14 cellular contexts compared by ENCODE assay signal in genomic region chr2:176067587-176068002, GRCh38. TPM values are rescaled to one million over a fixed set of nuclear protein-coding genes. Genes with fewer than 3 reads are reported as not detected.
DNase-seq lines count a peak whose midpoint lies in the region; ATAC-seq, FAIRE-seq and TF ChIP-seq lines count a peak whose summit lies in the region.
"Had no signal": no experiment of that assay in that cellular context is flagged by ENCODE, and none has a peak within 500 bp of the region (broad histone marks: within the 10 kb centered on the region; RNA-seq: fewer than 3 reads in every experiment).

No MANE protein-coding gene starts in this region.

- TF ChIP-seq CTCF in GM23338 (conservative IDR thresholded peaks at IDR 0.05; ENCODE audit: low read depth in 2 of 2) (no peak), HepG2 (CRISPR knock-in tag; IDR thresholded peaks at IDR 0.05) (no peak)

- H3K4me1 ChIP-seq in GM23338 (ENCODE audit: insufficient read depth), result peaks cover 24% of the 10 kb centered on the region
- H3K4me1 ChIP-seq in HepG2 (ENCODE audit: insufficient read depth, low read length), result no peaks in the 10 kb centered on the region
- H3K4me1 ChIP-seq: HAP-1 had no signal

- no peak for TF ChIP-seq POLR2A in HepG2 (IDR thresholded peaks at IDR 0.05; ENCODE audit: insufficient read depth in 1 of 2, low read depth in 2 of 2, low read length in 2 of 2)

- no peaks in the 10 kb centered on the region for H3K9me3 ChIP-seq in HepG2 (ENCODE audit: low read length)
- H3K9me3 ChIP-seq: HAP-1 had no signal

- H3K36me3 ChIP-seq in GM23338 (ENCODE audit: insufficient read depth), result no peaks in the 10 kb centered on the region; the same call in 1 of the 2 replicates
- no peaks in the 10 kb centered on the region for H3K36me3 ChIP-seq in HepG2 (replicated peaks in 1 of 2; ENCODE audit: control insufficient read depth in 1 of 2, insufficient read depth in 2 of 2, low read length in 2 of 2)
- H3K36me3 ChIP-seq: HAP-1 had no signal

- H3K79me2 ChIP-seq in GM23338 (replicated peaks; ENCODE audit: insufficient read depth) (no peaks in the 10 kb centered on the region), HepG2 (ENCODE audit: insufficient read depth, low read length) (no peaks in the 10 kb centered on the region)

- H4K20me1 ChIP-seq in GM23338 (replicated peaks; ENCODE audit: insufficient read depth), result peaks cover 12% of the 10 kb centered on the region
- H4K20me1 ChIP-seq in HepG2 (ENCODE audit: insufficient read depth, low read length), result no peaks in the 10 kb centered on the region

- POLR2A ChIA-PET in HepG2 (lab: Yijun Ruan, JAX), result no interaction called here

- WGBS in HepG2 (ENCODE audit: low lambda C conversion rate), result 43% methylated on average over 18 of the region's 27 CpGs

- no peaks in the 10 kb centered on the region for H3K9me3 Mint-ChIP-seq in GM23338

- H3K27ac ChIP-seq in GM23338 (ENCODE audit: low read depth), result no peak overlapping the region
- no peak overlapping the region for H3K27ac ChIP-seq in HepG2 (ENCODE audit: extremely low read length, insufficient read depth, low read length)
- H3K27ac ChIP-seq: KMS-11 had no signal

- H3K27me3 ChIP-seq in GM23338 (ENCODE audit: insufficient read depth) (peaks cover 100% of the 10 kb centered on the region), HepG2 (ENCODE audit: control insufficient read depth in 1 of 2, insufficient read depth in 2 of 2, low read length in 2 of 2) (peaks cover 17 to 66% of the 10 kb centered on the region in 2 experiments)

- FAIRE-seq in HepG2 (lab: Jason Lieb, UNC), result no peak

- TF ChIP-seq EP300 in HepG2 (IDR thresholded peaks at IDR 0.05; ENCODE audit: low read depth in 2 of 2, low read length in 2 of 2) (no peak), HepG2 (CRISPR knock-in tag; IDR thresholded peaks at IDR 0.05; ENCODE audit: borderline replicate concordance) (no peak)

- peaks cover 25% of the 10 kb centered on the region for H3K4me1 Mint-ChIP-seq in GM23338

- DNase-seq in GM23338 (ENCODE audit: low spot score) (peak; percentile 14), ecto neural progenitor cell (ENCODE audit: low spot score) (peak; percentile 60), HepG2 (ENCODE audit: low spot score) (no peak), skeletal muscle cell (ENCODE audit: low read depth) (no peak), NCI-H2227 treated with DMSO at 0.1 percent for 48 hours (lab: John Stamatoyannopoulos, UW) (no peak), SKM-1 treated with dmso at 0.1 percent for 144 hours (lab: John Stamatoyannopoulos, UW; ENCODE audit: unreplicated experiment) (no peak), NCI-H345 treated with DMSO at 0.1 percent for 48 hours (lab: John Stamatoyannopoulos, UW; ENCODE audit: unreplicated experiment) (no peak), pons (ENCODE audit: low spot score) (no peak)
- DNase-seq: CD4-positive, alpha-beta memory T cell; OCI-M1 had no signal

- peak overlapping the region; percentile 84 for H2AFZ ChIP-seq in GM23338
- H2AFZ ChIP-seq in HepG2 (ENCODE audit: low read length), result no peak overlapping the region

- H3K27ac Mint-ChIP-seq in GM23338, result no peak overlapping the region
- H3K27ac Mint-ChIP-seq: CD4-positive, alpha-beta memory T cell had no signal

- intact Hi-C loops in HepG2 (cut with micrococcal nuclease; ENCODE audit: unreplicated experiment), result no loop called here

- H3K9ac ChIP-seq in HepG2 (ENCODE audit: insufficient read depth, low read depth, low read length), result no peak overlapping the region
- H3K9ac ChIP-seq: KMS-11 had no signal

- H3K4me3 ChIP-seq in GM23338, result peak overlapping the region; percentile 56
- H3K4me3 ChIP-seq in HepG2 (replicated peaks in 1 of 3; ENCODE audit: insufficient read depth in 1 of 3, low read depth in 2 of 3, low read length in 3 of 3), result peak overlapping the region in 1 of 3 experiments; percentile 44; a peak in 1 of 6 replicates
- peak overlapping the region; percentile 30 for H3K4me3 ChIP-seq in skeletal muscle cell (ENCODE audit: low read depth, low read length)
- H3K4me3 ChIP-seq: HAP-1 had no signal

- H3F3A ChIP-seq in GM23338 (replicated peaks; ENCODE audit: low read depth), result peaks cover 6% of the 10 kb centered on the region; the same call in 1 of the 2 replicates

- peaks cover 88% of the 10 kb centered on the region for H3K27me3 Mint-ChIP-seq in GM23338 (ENCODE audit: insufficient read depth, low read depth, poor library complexity)

- no TSS peak for BruUV-seq in HepG2 (replicated peaks; lab: Mats Ljungman, UMichigan)

- H3K4me2 ChIP-seq in GM23338 (peak overlapping the region; percentile 89), HepG2 (ENCODE audit: low read depth, low read length) (peak overlapping the region; percentile 50)
- H3K4me2 ChIP-seq: KMS-11 had no signal

- in situ Hi-C loops in HepG2 (cut with HindIII; ENCODE audit: extremely low pct_ligation_motif_present, low pct_unique_long_range_greater_than_20kb), result no loop called here

- peak; percentile 28 for ATAC-seq in GM23338
- peak; percentile 68 for ATAC-seq in HepG2

- no peaks in the 10 kb centered on the region for H3K9me2 ChIP-seq in GM23338 (ENCODE audit: insufficient read depth)

- H3K4me3 Mint-ChIP-seq in GM23338, result peak overlapping the region; percentile 62

- no peak for TF ChIP-seq RAD21 in HepG2 (CRISPR knock-in tag; IDR thresholded peaks at IDR 0.05)

- no peaks in the 10 kb centered on the region; the same call in 2 of the 3 replicates for H3K36me3 Mint-ChIP-seq in GM23338 (ENCODE audit: low read depth)
- H3K36me3 Mint-ChIP-seq: CD4-positive, alpha-beta memory T cell had no signal

- CTCF ChIA-PET in HepG2 (lab: Yijun Ruan, JAX; ENCODE audit: low intra/inter-chr PET ratio, low total read pairs), result no interaction called here

RNA-seq across cellular contexts. Expression of gene EVX2, which starts 16.2 kb away (rescaled TPM):
- total RNA-seq in GM23338 (2014; rRNA removed; shearing (Covaris generic)), result 0.03 and 0.04 TPM in 2 replicates
- polyA plus RNA-seq in GM23338 (2016; fragmentation: Nextera tagmentation; extraction: Ambion mirVana) (not detected in 2 replicates), HepG2 (2011; rRNA removed) (not detected in 2 replicates)
- not detected in 2 replicates for total RNA-seq in HepG2 (2016; rRNA removed; fragmentation: Illumina TruSeq; extraction: Trizol)
- not detected in 2 replicates for total RNA-seq in HepG2 (2016; cell fraction: cytosol; rRNA removed; fragmentation: Illumina TruSeq; extraction: Trizol; ENCODE audit: low read depth)
- total RNA-seq in HepG2 (2016; cell fraction: insoluble cytoplasmic fraction; rRNA removed; fragmentation: Illumina TruSeq; extraction: Trizol), result not detected in 2 replicates
- not detected in 2 replicates for total RNA-seq in HepG2 (2016; cell fraction: membrane; rRNA removed; fragmentation: Illumina TruSeq; extraction: Trizol)
- not detected in 2 replicates for total RNA-seq in HepG2 (2016; cell fraction: nucleus; rRNA removed; fragmentation: Illumina TruSeq; extraction: Trizol)
- polyA plus RNA-seq in HepG2 (2011; cell fraction: cytosol; rRNA removed), result not detected in 2 replicates
- not detected in 2 replicates for polyA plus RNA-seq in HepG2 (2011; cell fraction: nucleus; rRNA removed)
- not detected in 2 replicates for polyA plus RNA-seq in HepG2 (2012)
- polyA plus RNA-seq in HepG2 (2016; cell fraction: cytosol; fragmentation: Illumina TruSeq; extraction: Trizol; ENCODE audit: low read depth), result not detected in 2 replicates
- not detected in 2 replicates for polyA plus RNA-seq in HepG2 (2016; cell fraction: insoluble cytoplasmic fraction; fragmentation: Illumina TruSeq; extraction: Trizol; ENCODE audit: low read depth)
- not detected in 2 replicates for polyA plus RNA-seq in HepG2 (2016; cell fraction: membrane; fragmentation: Illumina TruSeq; extraction: Trizol; ENCODE audit: low read depth)
- polyA plus RNA-seq in HepG2 (2016; cell fraction: nucleus; fragmentation: Illumina TruSeq; extraction: Trizol; ENCODE audit: insufficient read depth, low read depth), result not detected in 2 replicates
- polyA minus RNA-seq in HepG2 (2011; rRNA and poly(A)+ RNA removed; ENCODE audit: low replicate concordance), result not detected in 2 replicates
- not detected in 2 replicates for polyA minus RNA-seq in HepG2 (2011; cell fraction: cytosol; rRNA and poly(A)+ RNA removed)
- not detected in 2 replicates for polyA minus RNA-seq in HepG2 (2011; cell fraction: nucleus; rRNA and poly(A)+ RNA removed)
- total RNA-seq: activated CD8-positive, alpha-beta memory T cell treated with anti-CD3 and anti-CD28 coated beads for 36 hours; CD4-positive, alpha-beta memory T cell; osteocyte had no signal
- polyA plus RNA-seq: CD4-positive, alpha-beta memory T cell had no signal

RNA-seq across cellular contexts. Expression of gene HOXD13, which starts 24.9 kb away (rescaled TPM):
- total RNA-seq in GM23338 (2014; rRNA removed; shearing (Covaris generic)), result 0.47 TPM in 1 of 2 replicates, not detected in the other
- polyA plus RNA-seq in GM23338 (2016; fragmentation: Nextera tagmentation; extraction: Ambion mirVana) (not detected in 2 replicates), HepG2 (2011; rRNA removed) (not detected in 2 replicates)
- total RNA-seq in HepG2 (2016; rRNA removed; fragmentation: Illumina TruSeq; extraction: Trizol), result not detected in 2 replicates
- not detected in 2 replicates for total RNA-seq in HepG2 (2016; cell fraction: cytosol; rRNA removed; fragmentation: Illumina TruSeq; extraction: Trizol; ENCODE audit: low read depth)
- not detected in 2 replicates for total RNA-seq in HepG2 (2016; cell fraction: insoluble cytoplasmic fraction; rRNA removed; fragmentation: Illumina TruSeq; extraction: Trizol)
- not detected in 2 replicates for total RNA-seq in HepG2 (2016; cell fraction: membrane; rRNA removed; fragmentation: Illumina TruSeq; extraction: Trizol)
- not detected in 2 replicates for total RNA-seq in HepG2 (2016; cell fraction: nucleus; rRNA removed; fragmentation: Illumina TruSeq; extraction: Trizol)
- polyA plus RNA-seq in HepG2 (2011; cell fraction: cytosol; rRNA removed), result not detected in 2 replicates
- not detected in 2 replicates for polyA plus RNA-seq in HepG2 (2011; cell fraction: nucleus; rRNA removed)
- not detected in 2 replicates for polyA plus RNA-seq in HepG2 (2012)
- polyA plus RNA-seq in HepG2 (2016; cell fraction: cytosol; fragmentation: Illumina TruSeq; extraction: Trizol; ENCODE audit: low read depth), result not detected in 2 replicates
- polyA plus RNA-seq in HepG2 (2016; cell fraction: insoluble cytoplasmic fraction; fragmentation: Illumina TruSeq; extraction: Trizol; ENCODE audit: low read depth), result not detected in 2 replicates
- not detected in 2 replicates for polyA plus RNA-seq in HepG2 (2016; cell fraction: membrane; fragmentation: Illumina TruSeq; extraction: Trizol; ENCODE audit: low read depth)
- not detected in 2 replicates for polyA plus RNA-seq in HepG2 (2016; cell fraction: nucleus; fragmentation: Illumina TruSeq; extraction: Trizol; ENCODE audit: insufficient read depth, low read depth)
- not detected in 2 replicates for polyA minus RNA-seq in HepG2 (2011; rRNA and poly(A)+ RNA removed; ENCODE audit: low replicate concordance)
- not detected in 2 replicates for polyA minus RNA-seq in HepG2 (2011; cell fraction: cytosol; rRNA and poly(A)+ RNA removed)
- polyA minus RNA-seq in HepG2 (2011; cell fraction: nucleus; rRNA and poly(A)+ RNA removed), result not detected in 2 replicates
- total RNA-seq: activated CD8-positive, alpha-beta memory T cell treated with anti-CD3 and anti-CD28 coated beads for 36 hours; CD4-positive, alpha-beta memory T cell; osteocyte had no signal
- polyA plus RNA-seq: CD4-positive, alpha-beta memory T cell had no signal

RNA-seq across cellular contexts. Expression of gene HOXD12, which starts 32.0 kb away (rescaled TPM):
- not detected in 2 replicates for total RNA-seq in GM23338 (2014; rRNA removed; shearing (Covaris generic))
- not detected in 2 replicates for polyA plus RNA-seq in GM23338 (2016; fragmentation: Nextera tagmentation; extraction: Ambion mirVana)
- not detected in 2 replicates for total RNA-seq in HepG2 (2016; rRNA removed; fragmentation: Illumina TruSeq; extraction: Trizol)
- not detected in 2 replicates for total RNA-seq in HepG2 (2016; cell fraction: cytosol; rRNA removed; fragmentation: Illumina TruSeq; extraction: Trizol; ENCODE audit: low read depth)
- not detected in 2 replicates for total RNA-seq in HepG2 (2016; cell fraction: insoluble cytoplasmic fraction; rRNA removed; fragmentation: Illumina TruSeq; extraction: Trizol)
- not detected in 2 replicates for total RNA-seq in HepG2 (2016; cell fraction: membrane; rRNA removed; fragmentation: Illumina TruSeq; extraction: Trizol)
- not detected in 2 replicates for total RNA-seq in HepG2 (2016; cell fraction: nucleus; rRNA removed; fragmentation: Illumina TruSeq; extraction: Trizol)
- not detected in 2 replicates for polyA plus RNA-seq in HepG2 (2011; rRNA removed)
- not detected in 2 replicates for polyA plus RNA-seq in HepG2 (2011; cell fraction: cytosol; rRNA removed)
- not detected in 2 replicates for polyA plus RNA-seq in HepG2 (2011; cell fraction: nucleus; rRNA removed)
- not detected in 2 replicates for polyA plus RNA-seq in HepG2 (2012)
- polyA plus RNA-seq in HepG2 (2016; cell fraction: cytosol; fragmentation: Illumina TruSeq; extraction: Trizol; ENCODE audit: low read depth), result not detected in 2 replicates
- not detected in 2 replicates for polyA plus RNA-seq in HepG2 (2016; cell fraction: insoluble cytoplasmic fraction; fragmentation: Illumina TruSeq; extraction: Trizol; ENCODE audit: low read depth)
- not detected in 2 replicates for polyA plus RNA-seq in HepG2 (2016; cell fraction: membrane; fragmentation: Illumina TruSeq; extraction: Trizol; ENCODE audit: low read depth)
- not detected in 2 replicates for polyA plus RNA-seq in HepG2 (2016; cell fraction: nucleus; fragmentation: Illumina TruSeq; extraction: Trizol; ENCODE audit: insufficient read depth, low read depth)
- not detected in 2 replicates for polyA minus RNA-seq in HepG2 (2011; rRNA and poly(A)+ RNA removed; ENCODE audit: low replicate concordance)
- not detected in 2 replicates for polyA minus RNA-seq in HepG2 (2011; cell fraction: cytosol; rRNA and poly(A)+ RNA removed)
- polyA minus RNA-seq in HepG2 (2011; cell fraction: nucleus; rRNA and poly(A)+ RNA removed), result not detected in 2 replicates
- total RNA-seq: activated CD8-positive, alpha-beta memory T cell treated with anti-CD3 and anti-CD28 coated beads for 36 hours; CD4-positive, alpha-beta memory T cell; osteocyte had no signal
- polyA plus RNA-seq: CD4-positive, alpha-beta memory T cell had no signal

RNA-seq across cellular contexts. Expression of gene HOXD11, which starts 39.5 kb away (rescaled TPM):
- not detected in 2 replicates for total RNA-seq in GM23338 (2014; rRNA removed; shearing (Covaris generic))
- polyA plus RNA-seq in GM23338 (2016; fragmentation: Nextera tagmentation; extraction: Ambion mirVana), result not detected in 2 replicates
- not detected in 2 replicates for total RNA-seq in HepG2 (2016; rRNA removed; fragmentation: Illumina TruSeq; extraction: Trizol)
- total RNA-seq in HepG2 (2016; cell fraction: cytosol; rRNA removed; fragmentation: Illumina TruSeq; extraction: Trizol; ENCODE audit: low read depth), result not detected in 2 replicates
- total RNA-seq in HepG2 (2016; cell fraction: insoluble cytoplasmic fraction; rRNA removed; fragmentation: Illumina TruSeq; extraction: Trizol), result not detected in 2 replicates
- not detected in 2 replicates for total RNA-seq in HepG2 (2016; cell fraction: membrane; rRNA removed; fragmentation: Illumina TruSeq; extraction: Trizol)
- total RNA-seq in HepG2 (2016; cell fraction: nucleus; rRNA removed; fragmentation: Illumina TruSeq; extraction: Trizol), result not detected in 2 replicates
- not detected in 2 replicates for polyA plus RNA-seq in HepG2 (2011; rRNA removed)
- not detected in 2 replicates for polyA plus RNA-seq in HepG2 (2011; cell fraction: cytosol; rRNA removed)
- not detected in 2 replicates for polyA plus RNA-seq in HepG2 (2011; cell fraction: nucleus; rRNA removed)
- not detected in 2 replicates for polyA plus RNA-seq in HepG2 (2012)
- not detected in 2 replicates for polyA plus RNA-seq in HepG2 (2016; cell fraction: cytosol; fragmentation: Illumina TruSeq; extraction: Trizol; ENCODE audit: low read depth)
- not detected in 2 replicates for polyA plus RNA-seq in HepG2 (2016; cell fraction: insoluble cytoplasmic fraction; fragmentation: Illumina TruSeq; extraction: Trizol; ENCODE audit: low read depth)
- polyA plus RNA-seq in HepG2 (2016; cell fraction: membrane; fragmentation: Illumina TruSeq; extraction: Trizol; ENCODE audit: low read depth), result not detected in 2 replicates
- polyA plus RNA-seq in HepG2 (2016; cell fraction: nucleus; fragmentation: Illumina TruSeq; extraction: Trizol; ENCODE audit: insufficient read depth, low read depth), result not detected in 2 replicates
- polyA minus RNA-seq in HepG2 (2011; rRNA and poly(A)+ RNA removed; ENCODE audit: low replicate concordance), result 0.72 TPM in 1 of 2 replicates, not detected in the other
- not detected in 2 replicates for polyA minus RNA-seq in HepG2 (2011; cell fraction: cytosol; rRNA and poly(A)+ RNA removed)
- not detected in 2 replicates for polyA minus RNA-seq in HepG2 (2011; cell fraction: nucleus; rRNA and poly(A)+ RNA removed)
- total RNA-seq: activated CD8-positive, alpha-beta memory T cell treated with anti-CD3 and anti-CD28 coated beads for 36 hours; CD4-positive, alpha-beta memory T cell; osteocyte had no signal
- polyA plus RNA-seq: CD4-positive, alpha-beta memory T cell had no signal

RNA-seq across cellular contexts. Expression of gene HOXD10, which starts 49.0 kb away (rescaled TPM):
- total RNA-seq in GM23338 (2014; rRNA removed; shearing (Covaris generic)), result not detected in 2 replicates
- polyA plus RNA-seq in GM23338 (2016; fragmentation: Nextera tagmentation; extraction: Ambion mirVana), result not detected in 2 replicates
- not detected in 2 replicates for total RNA-seq in HepG2 (2016; rRNA removed; fragmentation: Illumina TruSeq; extraction: Trizol)
- not detected in 2 replicates for total RNA-seq in HepG2 (2016; cell fraction: cytosol; rRNA removed; fragmentation: Illumina TruSeq; extraction: Trizol; ENCODE audit: low read depth)
- not detected in 2 replicates for total RNA-seq in HepG2 (2016; cell fraction: insoluble cytoplasmic fraction; rRNA removed; fragmentation: Illumina TruSeq; extraction: Trizol)
- total RNA-seq in HepG2 (2016; cell fraction: membrane; rRNA removed; fragmentation: Illumina TruSeq; extraction: Trizol), result not detected in 2 replicates
- total RNA-seq in HepG2 (2016; cell fraction: nucleus; rRNA removed; fragmentation: Illumina TruSeq; extraction: Trizol), result not detected in 2 replicates
- not detected in 2 replicates for polyA plus RNA-seq in HepG2 (2011; rRNA removed)
- polyA plus RNA-seq in HepG2 (2011; cell fraction: cytosol; rRNA removed), result not detected in 2 replicates
- polyA plus RNA-seq in HepG2 (2011; cell fraction: nucleus; rRNA removed), result not detected in 2 replicates
- not detected in 2 replicates for polyA plus RNA-seq in HepG2 (2012)
- polyA plus RNA-seq in HepG2 (2016; cell fraction: cytosol; fragmentation: Illumina TruSeq; extraction: Trizol; ENCODE audit: low read depth), result not detected in 2 replicates
- polyA plus RNA-seq in HepG2 (2016; cell fraction: insoluble cytoplasmic fraction; fragmentation: Illumina TruSeq; extraction: Trizol; ENCODE audit: low read depth), result not detected in 2 replicates
- polyA plus RNA-seq in HepG2 (2016; cell fraction: membrane; fragmentation: Illumina TruSeq; extraction: Trizol; ENCODE audit: low read depth), result not detected in 2 replicates
- polyA plus RNA-seq in HepG2 (2016; cell fraction: nucleus; fragmentation: Illumina TruSeq; extraction: Trizol; ENCODE audit: insufficient read depth, low read depth), result not detected in 2 replicates
- not detected in 2 replicates for polyA minus RNA-seq in HepG2 (2011; rRNA and poly(A)+ RNA removed; ENCODE audit: low replicate concordance)
- not detected in 2 replicates for polyA minus RNA-seq in HepG2 (2011; cell fraction: cytosol; rRNA and poly(A)+ RNA removed)
- polyA minus RNA-seq in HepG2 (2011; cell fraction: nucleus; rRNA and poly(A)+ RNA removed), result not detected in 2 replicates
- total RNA-seq: activated CD8-positive, alpha-beta memory T cell treated with anti-CD3 and anti-CD28 coated beads for 36 hours; CD4-positive, alpha-beta memory T cell; osteocyte had no signal
- polyA plus RNA-seq: CD4-positive, alpha-beta memory T cell had no signal

Comparison
In these comparisons a context has a peak if more than half of its experiments do, and no peak if none do; other contexts are left out.
1. DNase-seq: peak in GM23338 (single experiment) and ecto neural progenitor cell (single experiment); none in HepG2 (single experiment), skeletal muscle cell (single experiment), NCI-H2227 treated with DMSO at 0.1 percent for 48 hours (single experiment), SKM-1 treated with dmso at 0.1 percent for 144 hours (single experiment), NCI-H345 treated with DMSO at 0.1 percent for 48 hours (single experiment) and pons (single experiment).